8 cellular contexts compared by ENCODE assay signal in genomic region chr19:46081928-46082727, GRCh38. TPM values are rescaled to one million over a fixed set of nuclear protein-coding genes. Genes with fewer than 3 reads are reported as not detected.
DNase-seq lines count a peak whose midpoint lies in the region; ATAC-seq and TF ChIP-seq lines count a peak whose summit lies in the region.

No MANE protein-coding gene starts in this region.

- H3K4me3 ChIP-seq in NB4 (ENCODE audit: low read depth, low read length) (no peak overlapping the region), smooth muscle cell (no peak overlapping the region)

- H2AFZ ChIP-seq in smooth muscle cell (ENCODE audit: low read depth): no peak overlapping the region

- peaks cover under 1% of the 10 kb centered on the region for H3K4me1 ChIP-seq in smooth muscle cell (ENCODE audit: low read depth)

- H3K9me3 ChIP-seq in smooth muscle cell (replicated peaks; ENCODE audit: low read depth): no peaks in the 10 kb centered on the region

- H3K9ac ChIP-seq in smooth muscle cell (ENCODE audit: low read depth): peak overlapping the region; percentile 59

- peaks cover 11% of the 10 kb centered on the region for H3F3A ChIP-seq in smooth muscle cell (ENCODE audit: low read depth)

- peak overlapping the region; percentile 19 for H3K4me2 ChIP-seq in smooth muscle cell

- no peak for TF ChIP-seq POLR2A in NB4 (IDR thresholded peaks at IDR 0.05; ENCODE audit: extremely low read depth, insufficient read length)

- DNase-seq in 8988T: peak; percentile 12
- DNase-seq in EH (ENCODE audit: low read depth): peak; percentile 71
- DNase-seq in NB4 (ENCODE audit: low read depth): peak; percentile 73
- peak; percentile 82 for DNase-seq in SW480 (ENCODE audit: low spot score)
- DNase-seq in globus pallidus (ENCODE audit: low spot score): peak; percentile 50
- no peak for DNase-seq in smooth muscle cell (lab: John Stamatoyannopoulos, UW; ENCODE audit: unreplicated experiment)
- no peak for DNase-seq in stimulated activated naive CD4-positive, alpha-beta T cell (lab: John Stamatoyannopoulos, UW)

- no peaks in the 10 kb centered on the region for H4K20me1 ChIP-seq in smooth muscle cell (ENCODE audit: low read depth)

- WGBS in smooth muscle cell (ENCODE audit: low lambda C conversion rate): 32% methylated on average over 4 of the region's 4 CpGs

- no peak for ATAC-seq in HG02759 (IDR thresholded peaks at IDR 0.05; ENCODE audit: unreplicated experiment)

- H3K27ac ChIP-seq in smooth muscle cell (ENCODE audit: low read depth): peak overlapping the region; percentile 87

- peaks cover 8% of the 10 kb centered on the region for H3K27me3 ChIP-seq in smooth muscle cell (ENCODE audit: low read depth)

- no peaks in the 10 kb centered on the region for H3K79me2 ChIP-seq in smooth muscle cell (ENCODE audit: low read depth)

- TF ChIP-seq CTCF in NB4 (IDR thresholded peaks at IDR 0.05; ENCODE audit: low read depth, low read length) (peak; percentile 87), smooth muscle cell (IDR thresholded peaks at IDR 0.05; ENCODE audit: borderline replicate concordance, insufficient read depth, poor library complexity, severe bottlenecking) (peak; percentile 64)

- H3K36me3 ChIP-seq in smooth muscle cell (ENCODE audit: low read depth): no peaks in the 10 kb centered on the region

RNA-seq across cellular contexts. Expression of gene IGFL4, which starts 41.3 kb away (rescaled TPM):
- total RNA-seq in smooth muscle cell: 0.45 and 0.85 TPM in 2 replicates
- 1.0 TPM in 1 of 2 replicates, not detected in the other for polyA plus RNA-seq in smooth muscle cell

RNA-seq across cellular contexts. Expression of gene IGFL3, which starts 42.4 kb away (rescaled TPM):
- 10.2 and 26.7 TPM in 2 replicates for total RNA-seq in smooth muscle cell
- polyA plus RNA-seq in smooth muscle cell: 5.9 and 8.8 TPM in 2 replicates

RNA-seq across cellular contexts. Expression of gene PGLYRP1, which starts 59.3 kb away (rescaled TPM):
- total RNA-seq in smooth muscle cell: not detected in 2 replicates
- polyA plus RNA-seq in smooth muscle cell: not detected in 2 replicates

Comparison
In these comparisons a context has a peak if more than half of its experiments do, and no peak if none do; other contexts are left out.
1. DNase-seq: peak in 8988T (single experiment), EH (single experiment), NB4 (single experiment), SW480 (single experiment) and globus pallidus (single experiment); none in smooth muscle cell (single experiment) and stimulated activated naive CD4-positive, alpha-beta T cell (0 of 6).